ENCODE assay signal across 9 cellular contexts in genomic region chr5:132265336-132266030, GRCh38. TPM values are rescaled to one million over a fixed set of nuclear protein-coding genes. Genes with fewer than 3 reads are reported as not detected.
DNase-seq lines count a peak whose midpoint lies in the region; TF ChIP-seq lines count a peak whose summit lies in the region.
"Had no signal": no experiment of that assay in that cellular context is flagged by ENCODE, and none has a peak within 500 bp of the region (broad histone marks: within the 10 kb centered on the region; RNA-seq: fewer than 3 reads in every experiment).

No MANE protein-coding gene starts in this region.

- H3F3A ChIP-seq in smooth muscle cell (ENCODE audit: low read depth) = peaks cover 6% of the 10 kb centered on the region

- H3K9me3 ChIP-seq in ascending aorta (no peaks in the 10 kb centered on the region), smooth muscle cell (replicated peaks; ENCODE audit: low read depth) (no peaks in the 10 kb centered on the region)
- H3K9me3 ChIP-seq: HAP-1 had no signal

- H3K4me3 ChIP-seq in ascending aorta (no peak overlapping the region), smooth muscle cell (no peak overlapping the region)
- H3K4me3 ChIP-seq: HAP-1 had no signal

- H3K36me3 ChIP-seq in ascending aorta = peaks cover 6 to 24% of the 10 kb centered on the region in 2 donors
- H3K36me3 ChIP-seq in smooth muscle cell (ENCODE audit: low read depth) = no peaks in the 10 kb centered on the region
- H3K36me3 ChIP-seq: HAP-1 had no signal

- H2AFZ ChIP-seq in smooth muscle cell (ENCODE audit: low read depth) = no peak overlapping the region

- DNase-seq in HCEC 1CT (peak; percentile 93), ascending aorta (ENCODE audit: low spot score in 2 of 2) (peak in 1 of 2 donors; percentile 92), iris pigment epithelial cell (ENCODE audit: low read depth) (peak; percentile 97), smooth muscle cell (lab: John Stamatoyannopoulos, UW; ENCODE audit: unreplicated experiment) (peak; percentile 27), SK-N-DZ (ENCODE audit: low spot score) (no peak), GF-D8 (lab: John Stamatoyannopoulos, UW) (no peak)
- DNase-seq in activated naive CD4-positive, alpha-beta T cell treated with Interleukin-2 at 50 U/mL for 16 hours = no peak
- DNase-seq in activated CD8-positive, alpha-beta memory T cell treated with anti-CD3 and anti-CD28 coated beads, Interleukin-2, amount 50 U/mL, for 48 hours = no peak

- H3K4me1 ChIP-seq in ascending aorta (peaks cover 19 to 47% of the 10 kb centered on the region in 2 donors), smooth muscle cell (ENCODE audit: low read depth) (peaks cover 25% of the 10 kb centered on the region)
- H3K4me1 ChIP-seq: HAP-1 had no signal

- peak overlapping the region; percentile 94 to 98 for H3K27ac ChIP-seq in ascending aorta
- peak overlapping the region; percentile 94 for H3K27ac ChIP-seq in smooth muscle cell (ENCODE audit: low read depth)

- H3K9ac ChIP-seq in smooth muscle cell (ENCODE audit: low read depth) = peak overlapping the region; percentile 79

- peaks cover 12% of the 10 kb centered on the region for H3K79me2 ChIP-seq in smooth muscle cell (ENCODE audit: low read depth)

- peaks cover 78% of the 10 kb centered on the region for H4K20me1 ChIP-seq in smooth muscle cell (ENCODE audit: low read depth)

- no peaks in the 10 kb centered on the region for H3K27me3 ChIP-seq in ascending aorta
- no peaks in the 10 kb centered on the region for H3K27me3 ChIP-seq in smooth muscle cell (ENCODE audit: low read depth)

- intact Hi-C loops in ascending aorta (cut with DNase I) = loop anchor here (2.0 to 5.0 kb wide), 2 partner anchors 29 to 102 kb away; partner anchors contain the start of genes SLC22A4 and SLC22A5

- TF ChIP-seq CTCF in ascending aorta (IDR thresholded peaks at IDR 0.05) = no peak
- TF ChIP-seq CTCF in smooth muscle cell (IDR thresholded peaks at IDR 0.05; ENCODE audit: borderline replicate concordance, insufficient read depth, poor library complexity, severe bottlenecking) = no peak

- 24% methylated on average over 8 of the region's 8 CpGs for WGBS in smooth muscle cell (ENCODE audit: low lambda C conversion rate)

- peak overlapping the region; percentile 53 for H3K4me2 ChIP-seq in smooth muscle cell

RNA-seq across cellular contexts. Expression of gene PDLIM4, which starts 8.0 kb away (rescaled TPM):
- total RNA-seq in ascending aorta = 49.1 TPM
- 77.4 and 93.8 TPM in 2 replicates for total RNA-seq in smooth muscle cell
- 275 and 338 TPM in 2 replicates for polyA plus RNA-seq in smooth muscle cell
- polyA plus RNA-seq in SK-N-DZ (2014; cell fraction: cytosol; rRNA removed) = 32.8 and 35.3 TPM in 2 replicates
- 25.6 and 37.1 TPM in 2 replicates for polyA plus RNA-seq in SK-N-DZ (2014; cell fraction: nucleus; rRNA removed)

RNA-seq across cellular contexts. Expression of gene SLC22A4, which starts 28.7 kb away (rescaled TPM):
- 18.1 TPM for total RNA-seq in ascending aorta
- 0.45 and 3.8 TPM in 2 replicates for total RNA-seq in smooth muscle cell
- polyA plus RNA-seq in smooth muscle cell = 1.3 and 3.1 TPM in 2 replicates
- 0.13 and 0.14 TPM in 2 replicates for polyA plus RNA-seq in SK-N-DZ (2014; cell fraction: cytosol; rRNA removed)
- 0.39 and 0.50 TPM in 2 replicates for polyA plus RNA-seq in SK-N-DZ (2014; cell fraction: nucleus; rRNA removed)

RNA-seq across cellular contexts. Expression of gene P4HA2, which starts 37.8 kb away (rescaled TPM):
- 22.6 TPM for total RNA-seq in ascending aorta
- 352 and 482 TPM in 2 replicates for total RNA-seq in smooth muscle cell
- polyA plus RNA-seq in smooth muscle cell = 500 and 707 TPM in 2 replicates
- polyA plus RNA-seq in SK-N-DZ (2014; cell fraction: cytosol; rRNA removed) = 6.1 and 6.4 TPM in 2 replicates
- polyA plus RNA-seq in SK-N-DZ (2014; cell fraction: nucleus; rRNA removed) = 4.1 and 5.9 TPM in 2 replicates

Comparison
In these comparisons a context has a peak if more than half of its experiments do, and no peak if none do; other contexts are left out.
1. DNase-seq: peak in HCEC 1CT (single experiment), iris pigment epithelial cell (single experiment) and smooth muscle cell (single experiment); none in SK-N-DZ (single experiment), activated naive CD4-positive, alpha-beta T cell treated with Interleukin-2 at 50 U/mL for 16 hours (single experiment), GF-D8 (single experiment) and activated CD8-positive, alpha-beta memory T cell treated with anti-CD3 and anti-CD28 coated beads, Interleukin-2, amount 50 U/mL, for 48 hours (single experiment).
2. RNA of gene P4HA2, which starts 37.8 kb away (total RNA-seq): 352 to 482 TPM in smooth muscle cell; 22.6 TPM in ascending aorta (single experiment); every median in the first group is over 10 times any median in the second.